In genomic region chr20:540391-541201, GRCh38 we compare ENCODE assay signal across 18 cellular contexts. TPM values are rescaled to one million over a fixed set of nuclear protein-coding genes. Genes with fewer than 3 reads are reported as not detected.
DNase-seq lines count a peak whose midpoint lies in the region; ATAC-seq, FAIRE-seq and TF ChIP-seq lines count a peak whose summit lies in the region.
"Had no signal": no experiment of that assay in that cellular context is flagged by ENCODE, and none has a peak within 500 bp of the region (broad histone marks: within the 10 kb centered on the region; RNA-seq: fewer than 3 reads in every experiment).

No MANE protein-coding gene starts in this region.

- WGBS in A549 (ENCODE audit: missing lambda C conversion rate), result over 99% methylated on average over 3 of the region's 3 CpGs

- H3K27ac Mint-ChIP-seq in HFFc6 (no peak overlapping the region), astrocyte (ENCODE audit: unreplicated experiment) (peak overlapping the region; percentile 22)
- no peak overlapping the region for H3K27ac Mint-ChIP-seq in activated CD8-positive, alpha-beta T cell treated with anti-CD3 and anti-CD28 coated beads for 36 hours
- H3K27ac Mint-ChIP-seq: activated CD4-positive, alpha-beta memory T cell treated with anti-CD3 and anti-CD28 coated beads, Interleukin-2, amount 10 ng/mL, durations not matched to agents 7 days and 5 days had no signal

- H3K4me1 Mint-ChIP-seq in HFFc6 (ENCODE audit: low read depth) (peaks cover 78% of the 10 kb centered on the region), astrocyte (ENCODE audit: low read depth, unreplicated experiment) (peaks cover 49% of the 10 kb centered on the region)
- peaks cover 79% of the 10 kb centered on the region for H3K4me1 Mint-ChIP-seq in activated CD8-positive, alpha-beta T cell treated with anti-CD3 and anti-CD28 coated beads for 36 hours (ENCODE audit: low read depth)

- H4K20me1 ChIP-seq in astrocyte (ENCODE audit: insufficient read depth, low read length), result peaks cover 74% of the 10 kb centered on the region
- peaks cover 9% of the 10 kb centered on the region for H4K20me1 ChIP-seq in keratinocyte (ENCODE audit: control insufficient read depth, extremely low read depth, insufficient read depth, low read length)

- H3K9me3 Mint-ChIP-seq in HFFc6, result peaks cover 29% of the 10 kb centered on the region
- H3K9me3 Mint-ChIP-seq in astrocyte (ENCODE audit: unreplicated experiment), result no peaks in the 10 kb centered on the region
- peaks cover 2% of the 10 kb centered on the region for H3K9me3 Mint-ChIP-seq in activated CD8-positive, alpha-beta T cell treated with anti-CD3 and anti-CD28 coated beads for 36 hours

- TF ChIP-seq RAD21 in A549 (conservative IDR thresholded peaks at IDR 0.05 in 1 of 2, IDR thresholded peaks at IDR 0.05 in 1 of 2), result no peak

- H3K4me3 ChIP-seq in A549 (no peak overlapping the region), astrocyte (ENCODE audit: insufficient read depth, low read depth, low read length) (no peak overlapping the region), keratinocyte (ENCODE audit: control insufficient read depth in 2 of 3, extremely low read depth in 1 of 3, insufficient read depth in 2 of 3, low read depth in 1 of 3, low read length in 3 of 3) (peak overlapping the region in 1 of 3 experiments; percentile 4)
- H3K4me3 ChIP-seq: HAP-1, sigmoid colon had no signal

- no peaks in the 10 kb centered on the region for H3K9me1 ChIP-seq in keratinocyte (ENCODE audit: control insufficient read depth, extremely low read depth, insufficient read depth, low read length)

- TF ChIP-seq CTCF in A549 (IDR thresholded peaks at IDR 0.05) (no peak), HFFc6 (IDR thresholded peaks at IDR 0.05) (0 out of 2 replicates have a peak, but pooled peaks have one; percentile 10), astrocyte (IDR thresholded peaks at IDR 0.05; ENCODE audit: insufficient read depth, low read depth, low read length) (no peak), keratinocyte (optimal IDR thresholded peaks at IDR 0.05 in 1 of 3, IDR thresholded peaks at IDR 0.05 in 1 of 3, conservative IDR thresholded peaks at IDR 0.05 in 1 of 3; ENCODE audit: extremely low read depth in 1 of 3, insufficient read depth in 2 of 3, low read length in 3 of 3) (no peak)
- no peak for TF ChIP-seq CTCF in activated CD8-positive, alpha-beta T cell treated with anti-CD3 and anti-CD28 coated beads for 36 hours (IDR thresholded peaks at IDR 0.05)

- peaks cover 47% of the 10 kb centered on the region for H3K36me3 Mint-ChIP-seq in HFFc6 (ENCODE audit: low read depth)
- H3K36me3 Mint-ChIP-seq in astrocyte (ENCODE audit: low read depth, unreplicated experiment), result peaks cover 21% of the 10 kb centered on the region
- peaks cover 60% of the 10 kb centered on the region for H3K36me3 Mint-ChIP-seq in activated CD8-positive, alpha-beta T cell treated with anti-CD3 and anti-CD28 coated beads for 36 hours (ENCODE audit: low read depth)

- POLR2A ChIA-PET in A549 (lab: Yijun Ruan, JAX), result no interaction called here
- POLR2A ChIA-PET in activated CD8-positive, alpha-beta T cell treated with anti-CD3 and anti-CD28 coated beads for 36 hours (lab: Charles Lee), result interaction anchor here (1.3 kb wide), 1 partner anchor 9 kb away, joined by 5 read pairs; no protein-coding TSS in a partner anchor

- H3K4me1 ChIP-seq in A549 (peaks cover 32% of the 10 kb centered on the region), astrocyte (ENCODE audit: insufficient read depth, low read length) (peaks cover 23% of the 10 kb centered on the region), keratinocyte (ENCODE audit: control insufficient read depth, extremely low read depth, insufficient read depth, low read length) (peaks cover 40% of the 10 kb centered on the region)

- no peak overlapping the region for H3K4me2 ChIP-seq in A549
- H3K4me2 ChIP-seq in astrocyte (ENCODE audit: low read length), result peak overlapping the region; percentile 68
- peak overlapping the region; percentile 52 for H3K4me2 ChIP-seq in keratinocyte (ENCODE audit: control insufficient read depth, extremely low read depth, insufficient read depth, low read depth, low read length)

- no peak overlapping the region for H2AFZ ChIP-seq in astrocyte (ENCODE audit: low read depth, low read length)
- H2AFZ ChIP-seq in keratinocyte (ENCODE audit: control insufficient read depth, low read length), result no peak overlapping the region

- no peak for DNase-seq in A549 (ENCODE audit: low read depth in 1 of 2, low spot score in 1 of 2)
- DNase-seq in HFFc6, result no peak
- DNase-seq in astrocyte (ENCODE audit: low read depth), result no peak
- no peak for DNase-seq in keratinocyte (ENCODE audit: low read depth, low spot score)
- DNase-seq in activated CD8-positive, alpha-beta T cell treated with anti-CD3 and anti-CD28 coated beads for 36 hours, result no peak
- DNase-seq in T1000 (lab: John Stamatoyannopoulos, UW), result no peak
- DNase-seq: activated CD4-positive, alpha-beta memory T cell treated with anti-CD3 and anti-CD28 coated beads, Interleukin-2, amount 10 ng/mL, durations not matched to agents 7 days and 5 days; effector CD8-positive, alpha-beta T cell; NCI-H2081; NCI-H526 treated with DMSO at 0.1 percent for 48 hours; SIG-M5; sigmoid colon; stimulated activated naive CD4-positive, alpha-beta T cell had no signal

- H3K27me3 ChIP-seq in astrocyte (ENCODE audit: insufficient read depth, low read length), result no peaks in the 10 kb centered on the region
- H3K27me3 ChIP-seq in keratinocyte (ENCODE audit: control insufficient read depth, extremely low read depth, insufficient read depth, low read length), result no peaks in the 10 kb centered on the region
- H3K27me3 ChIP-seq: sigmoid colon had no signal

- no peak for TF ChIP-seq POLR2A in A549 (IDR thresholded peaks at IDR 0.05; ENCODE audit: low read length)

- H3K4me3 Mint-ChIP-seq in HFFc6 (no peak overlapping the region), astrocyte (ENCODE audit: unreplicated experiment) (peak overlapping the region; percentile 73)
- H3K4me3 Mint-ChIP-seq in activated CD8-positive, alpha-beta T cell treated with anti-CD3 and anti-CD28 coated beads for 36 hours, result no peak overlapping the region

- dilution Hi-C loops in keratinocyte (cut with MboI; ENCODE audit: extremely low pct_ligation_motif_present, low sequenced_read_pairs), result no loop called here

- no peak for TF ChIP-seq EP300 in A549 (IDR thresholded peaks at IDR 0.05)

- H3K9ac ChIP-seq in astrocyte (ENCODE audit: low read length) (peak overlapping the region; percentile 16), keratinocyte (ENCODE audit: control insufficient read depth, extremely low read depth, insufficient read depth, low read length) (no peak overlapping the region)

- H3K36me3 ChIP-seq in astrocyte (ENCODE audit: insufficient read depth, low read length) (peaks cover 3% of the 10 kb centered on the region), keratinocyte (ENCODE audit: control insufficient read depth in 2 of 2, extremely low read depth in 1 of 2, insufficient read depth in 2 of 2, low read length in 2 of 2) (peaks cover 0 to 25% of the 10 kb centered on the region in 2 experiments)
- H3K36me3 ChIP-seq: neutrophil, sigmoid colon had no signal

- intact Hi-C loops in activated CD8-positive, alpha-beta T cell treated with anti-CD3 and anti-CD28 coated beads for 36 hours (cut with micrococcal nuclease), result no loop called here

- no peak for FAIRE-seq in A549 (lab: Jason Lieb, UNC)
- no peak for FAIRE-seq in astrocyte (lab: Jason Lieb, UNC)
- no peak for FAIRE-seq in keratinocyte (lab: Jason Lieb, UNC)

- CTCF ChIA-PET in A549 (lab: Yijun Ruan, JAX), result interaction anchor here (0.7 to 13.2 kb wide), 5 partner anchors 10 to 199 kb away, joined by 3 to 85 read pairs (median 3); no protein-coding TSS in a partner anchor
- CTCF ChIA-PET in activated CD8-positive, alpha-beta T cell treated with anti-CD3 and anti-CD28 coated beads for 36 hours (lab: Charles Lee), result interaction anchor here (6.7 kb wide), 1 partner anchor 105 kb away, joined by 31 read pairs; no protein-coding TSS in a partner anchor

- H3K27ac ChIP-seq in A549 (no peak overlapping the region), astrocyte (ENCODE audit: low read depth, low read length) (peak overlapping the region; percentile 22), keratinocyte (ENCODE audit: control insufficient read depth, insufficient read depth, low read length) (peak overlapping the region; percentile 42)
- H3K27ac ChIP-seq: HL-60, neutrophil, sigmoid colon had no signal

- no peaks in the 10 kb centered on the region for H3K27me3 Mint-ChIP-seq in HFFc6 (ENCODE audit: insufficient read depth)
- H3K27me3 Mint-ChIP-seq in astrocyte (ENCODE audit: low read depth, unreplicated experiment), result no peaks in the 10 kb centered on the region
- H3K27me3 Mint-ChIP-seq in activated CD8-positive, alpha-beta T cell treated with anti-CD3 and anti-CD28 coated beads for 36 hours, result no peaks in the 10 kb centered on the region
- H3K27me3 Mint-ChIP-seq: activated CD4-positive, alpha-beta memory T cell treated with anti-CD3 and anti-CD28 coated beads, Interleukin-2, amount 10 ng/mL, durations not matched to agents 7 days and 5 days had no signal

- H3K79me2 ChIP-seq in astrocyte (ENCODE audit: insufficient read depth, low read length) (peaks cover 80% of the 10 kb centered on the region), keratinocyte (ENCODE audit: control insufficient read depth, insufficient read depth, low read length) (peaks cover 80% of the 10 kb centered on the region)

- ATAC-seq in A549 (no peak), HG02763 (IDR thresholded peaks at IDR 0.05; ENCODE audit: unreplicated experiment) (no peak), GM19467 (IDR thresholded peaks at IDR 0.05; ENCODE audit: unreplicated experiment) (no peak)
- ATAC-seq in activated CD8-positive, alpha-beta T cell treated with anti-CD3 and anti-CD28 coated beads for 36 hours, result no peak

- H3K9me3 ChIP-seq in A549 (peaks cover 41% of the 10 kb centered on the region), astrocyte (ENCODE audit: insufficient read depth, low read depth, low read length) (no peaks in the 10 kb centered on the region), keratinocyte (ENCODE audit: control insufficient read depth, low read depth, low read length) (no peaks in the 10 kb centered on the region)
- H3K9me3 ChIP-seq: neutrophil, sigmoid colon had no signal

RNA-seq across cellular contexts. Expression of gene CSNK2A1, which starts 3.0 kb away (rescaled TPM):
- polyA plus RNA-seq in A549 (2011; rRNA removed), result 231 and 306 TPM in 2 replicates
- 98.3 and 99.8 TPM in 2 replicates for polyA plus RNA-seq in A549 (2012; cell fraction: cytosol; rRNA removed)
- 97.3 and 104 TPM in 2 replicates for polyA plus RNA-seq in A549 (2012; cell fraction: nucleus; rRNA removed)
- polyA plus RNA-seq in A549 (2017; fragmentation: RNase III; extraction: RNeasy Plus Mini Kit Qiagen cat#74134 plus additional on column Dnase treatment), result 155 to 157 TPM (median 156 TPM) in 3 replicates
- polyA minus RNA-seq in A549 (2011; rRNA and poly(A)+ RNA removed), result 263 and 303 TPM in 2 replicates
- 100 to 1,000 TPM; 124 to 150 (median 135) TPM for total RNA-seq in HFFc6 (2021; fragmentation: NEBNext Ultra II Directional; extraction: Animal tissue kit (Norgen Biotek cat#: 25700))
- total RNA-seq in astrocyte, result 226 and 237 TPM in 2 replicates
- 79.7 to 122 TPM (median 115 TPM) in 3 replicates for polyA plus RNA-seq in keratinocyte
- polyA plus RNA-seq in keratinocyte (2011; ENCODE audit: low read depth), result 49.8 TPM
- polyA plus RNA-seq in keratinocyte (2011; cell fraction: cytosol; rRNA removed), result 109 and 168 TPM in 2 replicates
- polyA plus RNA-seq in keratinocyte (2011; cell fraction: nucleus; rRNA removed), result 101 and 120 TPM in 2 replicates
- polyA plus RNA-seq in keratinocyte (2012; ENCODE audit: low replicate concordance), result 89.5 and 103 TPM in 2 replicates
- polyA minus RNA-seq in keratinocyte, result 125 to 227 TPM (median 174 TPM) in 3 replicates
- polyA minus RNA-seq in keratinocyte (2011; cell fraction: cytosol; rRNA and poly(A)+ RNA removed), result 97.1 TPM
- 70.8 and 115 TPM in 2 replicates for polyA minus RNA-seq in keratinocyte (2011; cell fraction: nucleus; rRNA and poly(A)+ RNA removed)
- 100 to 1,000 TPM; 169 to 174 TPM for total RNA-seq in activated CD8-positive, alpha-beta T cell treated with anti-CD3 and anti-CD28 coated beads for 36 hours

Comparison
In these comparisons a context has a peak if more than half of its experiments do, and no peak if none do; other contexts are left out.
1. H3K27ac ChIP-seq: peak in astrocyte (single experiment) and keratinocyte (single experiment); none in A549 (0 of 2).